Comparison of ENCODE assay signal across 20 cellular contexts in genomic region chr16:67438098-67438791, GRCh38. TPM values are rescaled to one million over a fixed set of nuclear protein-coding genes. Genes with fewer than 3 reads are reported as not detected.
DNase-seq lines count a peak whose midpoint lies in the region; ATAC-seq, FAIRE-seq and TF ChIP-seq lines count a peak whose summit lies in the region.
"Had no signal": no experiment of that assay in that cellular context is flagged by ENCODE, and none has a peak within 500 bp of the region (broad histone marks: within the 10 kb centered on the region; RNA-seq: fewer than 3 reads in every experiment).

No MANE protein-coding gene starts in this region.

- H3K36me3 ChIP-seq in uterus: no peaks in the 10 kb centered on the region

- no peak for TF ChIP-seq CTCF in uterus (IDR thresholded peaks at IDR 0.05)

- no peaks in the 10 kb centered on the region for H3K27me3 Mint-ChIP-seq in activated T-helper 17 cell treated with anti-CD3 and anti-CD28 coated beads, Interleukin-2, amount 50 U/mL, for 72 hours
- peaks cover 0 to 2% of the 10 kb centered on the region in 2 donors for H3K27me3 Mint-ChIP-seq in natural killer cell treated with Interleukin-12 subunit alpha and Interleukin-12 subunit beta and Interleukin-15 and Interleukin-18, amount 100 ng/mL, for 72 hours
- H3K27me3 Mint-ChIP-seq: CD4-positive, alpha-beta T cell had no signal

- no peak overlapping the region for H3K4me3 ChIP-seq in uterus
- H3K4me3 ChIP-seq: esophagus squamous epithelium, HAP-1 had no signal

- no peaks in the 10 kb centered on the region for H3K9me3 Mint-ChIP-seq in activated T-helper 17 cell treated with anti-CD3 and anti-CD28 coated beads, Interleukin-2, amount 50 U/mL, for 72 hours
- H3K9me3 Mint-ChIP-seq in natural killer cell treated with Interleukin-12 subunit alpha and Interleukin-12 subunit beta and Interleukin-15 and Interleukin-18, amount 100 ng/mL, for 72 hours: no peaks in the 10 kb centered on the region
- H3K9me3 Mint-ChIP-seq: activated naive CD4-positive, alpha-beta T cell treated with anti-CD3 and anti-CD28 coated beads for 36 hours; CD4-positive, alpha-beta T cell had no signal

- peak overlapping the region; percentile 68 for H3K27ac Mint-ChIP-seq in activated T-helper 17 cell treated with anti-CD3 and anti-CD28 coated beads, Interleukin-2, amount 50 U/mL, for 72 hours
- peak overlapping the region in 1 of 2 donors; percentile 75 for H3K27ac Mint-ChIP-seq in natural killer cell treated with Interleukin-12 subunit alpha and Interleukin-12 subunit beta and Interleukin-15 and Interleukin-18, amount 100 ng/mL, for 72 hours
- H3K27ac Mint-ChIP-seq: activated naive CD4-positive, alpha-beta T cell treated with anti-CD3 and anti-CD28 coated beads for 36 hours; CD4-positive, alpha-beta T cell had no signal

- H3K4me3 Mint-ChIP-seq in activated T-helper 17 cell treated with anti-CD3 and anti-CD28 coated beads, Interleukin-2, amount 50 U/mL, for 72 hours: no peak overlapping the region
- peak overlapping the region; percentile 31 for H3K4me3 Mint-ChIP-seq in natural killer cell treated with Interleukin-12 subunit alpha and Interleukin-12 subunit beta and Interleukin-15 and Interleukin-18, amount 100 ng/mL, for 72 hours
- H3K4me3 Mint-ChIP-seq: activated naive CD4-positive, alpha-beta T cell treated with anti-CD3 and anti-CD28 coated beads for 36 hours; CD4-positive, alpha-beta T cell had no signal

- H3K36me3 Mint-ChIP-seq in activated T-helper 17 cell treated with anti-CD3 and anti-CD28 coated beads, Interleukin-2, amount 50 U/mL, for 72 hours (ENCODE audit: low read depth): peaks cover 21% of the 10 kb centered on the region
- peaks cover 6% of the 10 kb centered on the region for H3K36me3 Mint-ChIP-seq in natural killer cell treated with Interleukin-12 subunit alpha and Interleukin-12 subunit beta and Interleukin-15 and Interleukin-18, amount 100 ng/mL, for 72 hours

- no peak overlapping the region for H3K27ac ChIP-seq in uterus
- H3K27ac ChIP-seq: esophagus squamous epithelium, WERI-Rb-1 had no signal

- no peak for DNase-seq in HTR-8/SVneo (ENCODE audit: insufficient read length, low spot score)
- no peak for DNase-seq in natural killer cell treated with Interleukin-12 subunit alpha and Interleukin-12 subunit beta and Interleukin-15 and Interleukin-18, amount 100 ng/mL, for 72 hours (ENCODE audit: low spot score)
- DNase-seq in uterus: no peak
- DNase-seq in NCI-H2081 (lab: John Stamatoyannopoulos, UW): no peak
- DNase-seq: aorta; CD4-positive, alpha-beta T cell; effector CD4-positive, alpha-beta T cell; esophagus squamous epithelium; midbrain; MM.1S; stimulated activated CD4-positive, alpha-beta T cell treated with anti-CD3 and anti-CD28 coated beads, Interleukin-4, amount 100 ng/mL, for 24 hours; WERI-Rb-1 had no signal

- FAIRE-seq in HTR-8/SVneo (lab: Jason Lieb, UNC): peak; percentile 63
- FAIRE-seq: GM12892 had no signal

- H3K4me1 Mint-ChIP-seq in activated T-helper 17 cell treated with anti-CD3 and anti-CD28 coated beads, Interleukin-2, amount 50 U/mL, for 72 hours: no peaks in the 10 kb centered on the region
- H3K4me1 Mint-ChIP-seq in natural killer cell treated with Interleukin-12 subunit alpha and Interleukin-12 subunit beta and Interleukin-15 and Interleukin-18, amount 100 ng/mL, for 72 hours (ENCODE audit: low read depth in 2 of 2): peaks cover 17 to 24% of the 10 kb centered on the region in 2 donors

- no peak for ATAC-seq in activated T-helper 17 cell treated with anti-CD3 and anti-CD28 coated beads, Interleukin-2, amount 50 U/mL, for 72 hours (replicated peaks)
- ATAC-seq in natural killer cell treated with Interleukin-12 subunit alpha and Interleukin-12 subunit beta and Interleukin-15 and Interleukin-18, amount 100 ng/mL, for 72 hours: no peak
- no peak for ATAC-seq in HG03521 (IDR thresholded peaks at IDR 0.05; ENCODE audit: unreplicated experiment)

- intact Hi-C loops in uterus (cut with DNase I; ENCODE audit: low total_unique reads): no loop called here

- peaks cover 11 to 13% of the 10 kb centered on the region in 2 donors for H3K4me1 ChIP-seq in uterus
- H3K4me1 ChIP-seq: HAP-1 had no signal

- H3K27me3 ChIP-seq in uterus: no peaks in the 10 kb centered on the region
- H3K27me3 ChIP-seq: esophagus squamous epithelium had no signal

- H3K9me3 ChIP-seq in uterus: no peaks in the 10 kb centered on the region
- H3K9me3 ChIP-seq: esophagus squamous epithelium, HAP-1 had no signal

- no peak for TF ChIP-seq POLR2A in uterus (IDR thresholded peaks at IDR 0.05)

RNA-seq across cellular contexts. Expression of gene HSD11B2, which starts 7.3 kb away (rescaled TPM):
- total RNA-seq in activated T-helper 17 cell treated with anti-CD3 and anti-CD28 coated beads, Interleukin-2, amount 50 U/mL, for 72 hours: 1 to 10 TPM in 1 of 2 donors, under 1 TPM in 1; 0.21 to 1.4 TPM
- not detected for total RNA-seq in natural killer cell treated with Interleukin-12 subunit alpha and Interleukin-12 subunit beta and Interleukin-15 and Interleukin-18, amount 100 ng/mL, for 72 hours
- 10 to 100 TPM in 2 of 4 donors, 1 to 10 TPM in 2; 1.2 to 82.1 (median 9.7) TPM for total RNA-seq in uterus
- total RNA-seq: CD4-positive, alpha-beta T cell; glomerular endothelial cell had no signal

RNA-seq across cellular contexts. Expression of gene ZDHHC1, which starts 22.0 kb away (rescaled TPM):
- total RNA-seq in activated T-helper 17 cell treated with anti-CD3 and anti-CD28 coated beads, Interleukin-2, amount 50 U/mL, for 72 hours: under 1 TPM; 0.52 to 0.74 TPM
- total RNA-seq in natural killer cell treated with Interleukin-12 subunit alpha and Interleukin-12 subunit beta and Interleukin-15 and Interleukin-18, amount 100 ng/mL, for 72 hours: 1 to 10 TPM; 1.6 to 2.0 TPM
- 10 to 100 TPM; 14.7 to 30.6 (median 25.6) TPM for total RNA-seq in uterus

RNA-seq across cellular contexts. Expression of gene ATP6V0D1, which starts 42.7 kb away (rescaled TPM):
- 10 to 100 TPM; 20.6 to 42.1 TPM for total RNA-seq in activated T-helper 17 cell treated with anti-CD3 and anti-CD28 coated beads, Interleukin-2, amount 50 U/mL, for 72 hours
- 10 to 100 TPM; 66.9 to 85.5 TPM for total RNA-seq in natural killer cell treated with Interleukin-12 subunit alpha and Interleukin-12 subunit beta and Interleukin-15 and Interleukin-18, amount 100 ng/mL, for 72 hours
- total RNA-seq in uterus: 100 to 1,000 TPM in 2 of 4 donors, 10 to 100 TPM in 2; 67.4 to 243 (median 100) TPM

RNA-seq across cellular contexts. Expression of gene TPPP3, which starts 44.9 kb away (rescaled TPM):
- under 1 TPM in 1 of 2 donors, not detected in 1; 0.19 TPM for total RNA-seq in activated T-helper 17 cell treated with anti-CD3 and anti-CD28 coated beads, Interleukin-2, amount 50 U/mL, for 72 hours
- under 1 TPM in 1 of 2 donors, not detected in 1; 0.31 TPM for total RNA-seq in natural killer cell treated with Interleukin-12 subunit alpha and Interleukin-12 subunit beta and Interleukin-15 and Interleukin-18, amount 100 ng/mL, for 72 hours
- 10 to 100 TPM; 13.4 to 26.6 (median 16.2) TPM for total RNA-seq in uterus
- total RNA-seq: activated naive CD4-positive, alpha-beta T cell treated with anti-CD3 and anti-CD28 coated beads for 36 hours; CD4-positive, alpha-beta T cell had no signal

RNA-seq across cellular contexts. Expression of gene AGRP, which starts 45.1 kb away (rescaled TPM):
- not detected for total RNA-seq in activated T-helper 17 cell treated with anti-CD3 and anti-CD28 coated beads, Interleukin-2, amount 50 U/mL, for 72 hours
- not detected for total RNA-seq in natural killer cell treated with Interleukin-12 subunit alpha and Interleukin-12 subunit beta and Interleukin-15 and Interleukin-18, amount 100 ng/mL, for 72 hours
- not detected for total RNA-seq in uterus
- total RNA-seq: activated naive CD4-positive, alpha-beta T cell treated with anti-CD3 and anti-CD28 coated beads for 36 hours; aorta; CD4-positive, alpha-beta T cell; esophagus squamous epithelium; glomerular endothelial cell; left colon; SK-MEL-5 had no signal

Comparison
In these comparisons a context has a peak if more than half of its experiments do, and no peak if none do; other contexts are left out.
1. RNA of gene ZDHHC1, which starts 22.0 kb away (total RNA-seq): 14.7 to 30.6 TPM in uterus; 1.6 to 2.0 TPM in natural killer cell treated with Interleukin-12 subunit alpha and Interleukin-12 subunit beta and Interleukin-15 and Interleukin-18, amount 100 ng/mL, for 72 hours and 0.52 to 0.74 TPM in activated T-helper 17 cell treated with anti-CD3 and anti-CD28 coated beads, Interleukin-2, amount 50 U/mL, for 72 hours; every median in the first group is over 4 times any median in the second.